ENCODE assay signal across 8 cellular contexts in the genomic region with DNA sequence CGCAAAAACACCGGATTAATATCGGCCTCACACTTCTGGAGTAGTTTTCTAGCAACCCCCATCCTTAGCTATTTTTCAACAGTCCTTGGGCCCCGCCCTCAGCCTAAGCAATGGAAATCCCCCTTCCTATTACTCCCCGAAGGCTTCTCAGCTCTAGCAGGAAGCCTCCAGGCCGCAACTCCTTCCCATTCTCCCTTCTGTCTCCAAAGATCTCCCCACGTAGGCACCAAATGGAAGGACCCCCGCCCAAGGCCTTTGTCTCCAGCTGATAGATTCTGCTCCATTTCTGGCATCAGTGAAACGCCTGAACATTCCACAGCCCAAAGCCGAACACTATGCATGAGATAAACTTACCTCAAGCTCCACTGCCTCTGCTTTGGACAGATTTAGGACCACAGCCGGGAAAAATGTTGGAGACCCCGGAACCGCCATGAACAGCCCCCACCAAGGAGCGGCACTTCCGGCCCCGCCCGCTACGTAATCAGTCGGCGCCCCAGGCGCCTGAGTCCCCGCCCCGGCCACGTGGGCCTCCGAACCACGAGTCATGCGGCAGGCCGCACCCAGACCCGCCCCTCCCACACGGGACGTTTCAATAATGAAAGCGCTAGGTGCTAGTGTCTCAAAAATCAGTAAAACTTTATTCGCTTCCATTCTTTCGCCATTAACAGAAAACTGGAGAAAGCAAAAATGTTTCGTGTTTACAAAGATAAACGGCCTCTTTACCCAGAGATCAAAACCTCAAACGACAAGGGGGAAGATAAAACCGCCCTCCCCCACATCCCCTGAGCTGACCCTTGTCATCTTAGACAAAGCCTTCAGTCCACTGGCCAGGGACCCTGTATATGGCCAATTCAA. TPM values are rescaled to one million over a fixed set of nuclear protein-coding genes. Genes with fewer than 3 reads are reported as not detected.
A peak's percentile ranks its signal among the peaks of the same experiment; 100 is the strongest.
DNase-seq lines count a peak whose midpoint lies in the region; ATAC-seq and TF ChIP-seq lines count a peak whose summit lies in the region.

A gene (minus strand): TSS at position 468 of the 855 bp plus-strand sequence. CDS start 611 bp downstream, outside the sequence.

- H3K27me3 ChIP-seq in GM23338 (ENCODE audit: insufficient read depth) (no peaks in the 10 kb centered on the region), fibroblast of lung (ENCODE audit: control insufficient read depth, insufficient read depth, low read length) (no peaks in the 10 kb centered on the region)
- no peaks in the 10 kb centered on the region for H3K27me3 ChIP-seq in naive thymus-derived CD4-positive, alpha-beta T cell (ENCODE audit: control insufficient read depth in 2 of 2, insufficient read depth in 2 of 2, low read length in 2 of 2)

- peaks cover 79% of the 10 kb centered on the region for H3K36me3 Mint-ChIP-seq in GM23338 (ENCODE audit: low read depth)
- peaks cover 13 to 42% (median 22%) of the 10 kb centered on the region in 5 donors for H3K36me3 Mint-ChIP-seq in naive thymus-derived CD4-positive, alpha-beta T cell
- peaks cover 51% of the 10 kb centered on the region for H3K36me3 Mint-ChIP-seq in stimulated activated memory B cell treated with anti-CD40 and anti-IgM and Interleukin-4, amounts not matched to agents 10 μg/mL and 1 μg/mL and 100 μg/mL, for 72 hours

- DNase-seq in EH (ENCODE audit: low read depth) = peak; percentile 91
- DNase-seq in GM23338 (ENCODE audit: low spot score) = peak; percentile 97
- DNase-seq in Kasumi-1 (lab: John Stamatoyannopoulos, UW) = peak; percentile 76 to 78
- peak; percentile 89 for DNase-seq in RKO (ENCODE audit: low spot score)
- peak; percentile 91 to 93 for DNase-seq in activated T-helper 1 cell treated with anti-CD3 and anti-CD28 coated beads, Interleukin-2, amount 50 U/mL, for 16 hours (ENCODE audit: low read depth in 1 of 2, low spot score in 1 of 2)
- peak; percentile 90 to 91 for DNase-seq in fibroblast of lung (ENCODE audit: low read depth in 2 of 2)
- DNase-seq in naive thymus-derived CD4-positive, alpha-beta T cell = peak; percentile 90 to 96 (median 94)

- H3K4me3 ChIP-seq in GM23338 = peak within 1 kb of the TSS; percentile 91
- peak within 1 kb of the TSS; percentile 90 to 100 (median 98) for H3K4me3 ChIP-seq in fibroblast of lung (replicated peaks in 1 of 4; ENCODE audit: control extremely low read depth in 1 of 4, insufficient read depth in 1 of 4, low read depth in 3 of 4, low read length in 4 of 4)
- H3K4me3 ChIP-seq in naive thymus-derived CD4-positive, alpha-beta T cell (ENCODE audit: low read length) = peak within 1 kb of the TSS; percentile 98

- H3K27ac ChIP-seq in GM23338 (ENCODE audit: low read depth) (peak within 1 kb of the TSS; percentile 94), fibroblast of lung (ENCODE audit: insufficient read depth, low read length) (peak within 1 kb of the TSS; percentile 100)
- peak within 1 kb of the TSS; percentile 98 for H3K27ac ChIP-seq in naive thymus-derived CD4-positive, alpha-beta T cell (ENCODE audit: low read depth, low read length)

- peak within 1 kb of the TSS; percentile 99 for H3K9ac ChIP-seq in fibroblast of lung (ENCODE audit: insufficient read depth, low read length)

- intact Hi-C loops in naive thymus-derived CD4-positive, alpha-beta T cell (cut with micrococcal nuclease) = loop anchor here (1.0 to 5.0 kb wide), 12 partner anchors 41 to 1999 kb away; a partner anchor contains a TSS

- H3K4me3 Mint-ChIP-seq in GM23338 = peak within 1 kb of the TSS; percentile 100
- H3K4me3 Mint-ChIP-seq in naive thymus-derived CD4-positive, alpha-beta T cell = peak within 1 kb of the TSS; percentile 91 to 100 (median 96)
- peak within 1 kb of the TSS; percentile 96 for H3K4me3 Mint-ChIP-seq in stimulated activated memory B cell treated with anti-CD40 and anti-IgM and Interleukin-4, amounts not matched to agents 10 μg/mL and 1 μg/mL and 100 μg/mL, for 72 hours

- TF ChIP-seq CTCF in GM23338 (conservative IDR thresholded peaks at IDR 0.05; ENCODE audit: low read depth in 2 of 2) (no peak), fibroblast of lung (conservative IDR thresholded peaks at IDR 0.05 in 1 of 2, IDR thresholded peaks at IDR 0.05 in 1 of 2; ENCODE audit: low read depth in 1 of 2, low read length in 2 of 2) (no peak)

- H3K36me3 ChIP-seq in GM23338 (ENCODE audit: insufficient read depth) = peaks cover 70% of the 10 kb centered on the region
- H3K36me3 ChIP-seq in fibroblast of lung (ENCODE audit: control insufficient read depth, insufficient read depth, low read length) = peaks cover 16% of the 10 kb centered on the region
- H3K36me3 ChIP-seq in naive thymus-derived CD4-positive, alpha-beta T cell (ENCODE audit: control insufficient read depth in 2 of 3, insufficient read depth in 3 of 3, low read length in 3 of 3) = peaks cover 19 to 60% (median 32%) of the 10 kb centered on the region in 3 experiments

- peaks cover 35% of the 10 kb centered on the region for H3K79me2 ChIP-seq in GM23338 (replicated peaks; ENCODE audit: insufficient read depth)
- peaks cover 38% of the 10 kb centered on the region for H3K79me2 ChIP-seq in fibroblast of lung (ENCODE audit: control insufficient read depth, insufficient read depth, low read length)

- H3F3A ChIP-seq in GM23338 (replicated peaks; ENCODE audit: low read depth) = peaks cover 11% of the 10 kb centered on the region; the same call in 1 of the 2 replicates

- H3K4me2 ChIP-seq in GM23338 = peak within 1 kb of the TSS; percentile 87
- peak within 1 kb of the TSS; percentile 92 for H3K4me2 ChIP-seq in fibroblast of lung (ENCODE audit: extremely low read depth, insufficient read depth, low read length)

- no peaks in the 10 kb centered on the region for H3K9me3 ChIP-seq in fibroblast of lung (ENCODE audit: control insufficient read depth, insufficient read depth, low read depth, low read length)
- H3K9me3 ChIP-seq in naive thymus-derived CD4-positive, alpha-beta T cell (ENCODE audit: control insufficient read depth in 2 of 3, low read length in 3 of 3) = no peaks in the 10 kb centered on the region

- H3K27ac Mint-ChIP-seq in GM23338 = peak within 1 kb of the TSS; percentile 100
- H3K27ac Mint-ChIP-seq in naive thymus-derived CD4-positive, alpha-beta T cell = peak within 1 kb of the TSS; percentile 93 to 99 (median 97)
- H3K27ac Mint-ChIP-seq in stimulated activated memory B cell treated with anti-CD40 and anti-IgM and Interleukin-4, amounts not matched to agents 10 μg/mL and 1 μg/mL and 100 μg/mL, for 72 hours = peak within 1 kb of the TSS; percentile 99

- no peaks in the 10 kb centered on the region for H3K9me3 Mint-ChIP-seq in GM23338
- H3K9me3 Mint-ChIP-seq in naive thymus-derived CD4-positive, alpha-beta T cell = peaks cover 0 to 5% (median 0%) of the 10 kb centered on the region in 11 donors
- no peaks in the 10 kb centered on the region for H3K9me3 Mint-ChIP-seq in stimulated activated memory B cell treated with anti-CD40 and anti-IgM and Interleukin-4, amounts not matched to agents 10 μg/mL and 1 μg/mL and 100 μg/mL, for 72 hours

- no peaks in the 10 kb centered on the region for H3K9me2 ChIP-seq in GM23338 (ENCODE audit: insufficient read depth)

- POLR2A ChIA-PET in naive thymus-derived CD4-positive, alpha-beta T cell (lab: Charles Lee) = interaction anchor here (0.6 to 3.2 kb wide), 8 partner anchors 9 to 205 kb away, joined by 3 to 36 read pairs (median 6); a partner anchor contains a TSS

- H3K27me3 Mint-ChIP-seq in GM23338 (ENCODE audit: insufficient read depth, low read depth, poor library complexity) = peaks cover 12% of the 10 kb centered on the region
- no peaks in the 10 kb centered on the region for H3K27me3 Mint-ChIP-seq in naive thymus-derived CD4-positive, alpha-beta T cell
- no peaks in the 10 kb centered on the region for H3K27me3 Mint-ChIP-seq in stimulated activated memory B cell treated with anti-CD40 and anti-IgM and Interleukin-4, amounts not matched to agents 10 μg/mL and 1 μg/mL and 100 μg/mL, for 72 hours

- peak within 1 kb of the TSS; percentile 28; the same call in 1 of the 2 replicates for H2AFZ ChIP-seq in GM23338
- H2AFZ ChIP-seq in fibroblast of lung (ENCODE audit: low read length) = peak within 1 kb of the TSS; percentile 70

- CTCF ChIA-PET in naive thymus-derived CD4-positive, alpha-beta T cell (lab: Charles Lee) = no interaction called here

- peaks cover 5% of the 10 kb centered on the region for H3K4me1 Mint-ChIP-seq in GM23338
- peaks cover 10 to 34% (median 25%) of the 10 kb centered on the region in 7 donors for H3K4me1 Mint-ChIP-seq in naive thymus-derived CD4-positive, alpha-beta T cell
- H3K4me1 Mint-ChIP-seq in stimulated activated memory B cell treated with anti-CD40 and anti-IgM and Interleukin-4, amounts not matched to agents 10 μg/mL and 1 μg/mL and 100 μg/mL, for 72 hours = peaks cover 10% of the 10 kb centered on the region

- H4K20me1 ChIP-seq in GM23338 (replicated peaks; ENCODE audit: insufficient read depth) (no peaks in the 10 kb centered on the region; the same call in 1 of the 2 replicates), fibroblast of lung (ENCODE audit: control insufficient read depth, extremely low read depth, insufficient read depth, low read length) (no peaks in the 10 kb centered on the region)

- H3K4me1 ChIP-seq in GM23338 (ENCODE audit: insufficient read depth) (peaks cover 11% of the 10 kb centered on the region), fibroblast of lung (ENCODE audit: control insufficient read depth, extremely low read depth, insufficient read depth, low read length) (peaks cover 2% of the 10 kb centered on the region)
- peaks cover 17 to 20% of the 10 kb centered on the region in 2 donors for H3K4me1 ChIP-seq in naive thymus-derived CD4-positive, alpha-beta T cell (ENCODE audit: control insufficient read depth in 2 of 2, insufficient read depth in 2 of 2, low read length in 2 of 2)

- peak; percentile 94 for ATAC-seq in GM23338
- ATAC-seq in naive thymus-derived CD4-positive, alpha-beta T cell = peak; percentile 98
- ATAC-seq in stimulated activated memory B cell treated with anti-CD40 and anti-IgM and Interleukin-4, amounts not matched to agents 10 μg/mL and 1 μg/mL and 100 μg/mL, for 72 hours = peak; percentile 99

RNA-seq across cellular contexts. Expression of the gene that starts here (rescaled TPM):
- total RNA-seq in GM23338 (2014; rRNA removed; shearing (Covaris generic)) = 83.2 and 84.7 TPM in 2 replicates
- polyA plus RNA-seq in GM23338 (2016; fragmentation: Nextera tagmentation; extraction: Ambion mirVana) (18.4 and 22.3 TPM in 2 replicates), fibroblast of lung (62.3 and 71.8 TPM in 2 replicates)
- 29.5 and 31.0 TPM in 2 replicates for total RNA-seq in fibroblast of lung
- polyA plus RNA-seq in fibroblast of lung (2012) = 37.8 and 44.3 TPM in 2 replicates
- polyA minus RNA-seq in fibroblast of lung (ENCODE audit: low replicate concordance) = 11.0 and 14.1 TPM in 2 replicates
- total RNA-seq in naive thymus-derived CD4-positive, alpha-beta T cell = 10 to 100 TPM; 22.3 to 56.0 (median 25.0) TPM
- 10 to 100 TPM; 15.7 to 23.4 TPM for polyA plus RNA-seq in naive thymus-derived CD4-positive, alpha-beta T cell

Comparison
In these comparisons a context has a peak if more than half of its experiments do, and no peak if none do; other contexts are left out.
1. Peak in every context shown above with its lines: DNase-seq, ATAC-seq, H3K4me3 ChIP-seq and H3K27ac ChIP-seq.